In the genomic region with DNA sequence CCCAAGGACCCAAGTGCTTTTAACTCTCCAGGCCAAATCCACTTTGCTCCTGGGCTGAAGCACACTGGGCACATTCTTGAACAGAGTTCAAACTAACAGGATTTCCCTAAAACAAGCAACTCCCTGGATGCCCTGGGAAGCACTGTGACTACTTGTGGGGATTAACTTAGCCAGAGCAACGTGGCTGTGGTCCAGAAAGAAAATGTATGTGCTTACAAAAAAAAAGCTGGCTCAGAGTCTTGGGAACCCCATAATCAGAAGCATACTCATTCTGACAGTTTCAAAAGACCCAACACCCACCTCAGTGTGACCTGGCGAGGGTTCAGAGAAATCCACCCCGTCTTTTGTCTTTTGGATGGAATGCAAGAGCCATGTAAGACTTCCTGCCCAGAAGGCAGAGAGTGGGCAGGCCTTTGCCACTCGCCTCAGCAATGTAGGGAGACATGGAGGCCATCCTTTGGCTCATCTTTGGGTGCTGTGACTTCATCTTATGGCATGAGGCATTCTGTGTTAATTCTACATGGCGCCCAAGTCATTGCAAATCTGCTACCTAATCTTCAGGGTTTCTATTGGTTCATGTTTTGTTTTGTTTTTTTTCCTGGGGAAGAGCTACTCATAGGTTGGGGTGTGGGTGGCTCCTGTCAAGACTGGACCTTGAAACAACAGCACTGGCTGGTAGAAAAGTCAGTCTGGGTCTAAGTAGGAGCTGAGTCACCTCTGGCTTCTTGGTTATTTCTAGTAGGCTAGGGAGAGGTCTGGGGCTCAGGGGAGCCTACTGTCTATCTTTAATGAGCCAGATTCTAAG, we compare ENCODE assay signal across 13 cellular contexts.
DNase-seq lines count a peak whose midpoint lies in the region; ATAC-seq, FAIRE-seq and TF ChIP-seq lines count a peak whose summit lies in the region.
"Had no signal": no experiment of that assay in that cellular context is flagged by ENCODE, and none has a peak within 500 bp of the region (broad histone marks: within the 10 kb centered on the region; RNA-seq: fewer than 3 reads in every experiment).

No MANE protein-coding gene starts in this region.

- H3K36me3 ChIP-seq in keratinocyte (ENCODE audit: control insufficient read depth in 2 of 2, extremely low read depth in 1 of 2, insufficient read depth in 2 of 2, low read length in 2 of 2): no peaks in the 10 kb centered on the region

- ATAC-seq in HG02798 (IDR thresholded peaks at IDR 0.05; ENCODE audit: poor library complexity, unreplicated experiment) (peak; percentile 51), GM21423 (IDR thresholded peaks at IDR 0.05; ENCODE audit: unreplicated experiment) (no peak), HG03025 (IDR thresholded peaks at IDR 0.05; ENCODE audit: low FRiP score, unreplicated experiment) (no peak)
- peak; percentile 79 to 84 for ATAC-seq in activated T-cell treated with anti-CD3 and anti-CD28 coated beads, Interleukin-2, amount 50 U/mL, for 72 hours (replicated peaks in 1 of 2)
- ATAC-seq: sciatic nerve had no signal

- H3K9me3 Mint-ChIP-seq in activated T-cell treated with anti-CD3 and anti-CD28 coated beads, Interleukin-2, amount 50 U/mL, for 72 hours: peaks cover 1 to 14% of the 10 kb centered on the region in 2 donors

- H4K20me1 ChIP-seq in keratinocyte (ENCODE audit: control insufficient read depth, extremely low read depth, insufficient read depth, low read length): no peaks in the 10 kb centered on the region

- H3K9me1 ChIP-seq in keratinocyte (ENCODE audit: control insufficient read depth, extremely low read depth, insufficient read depth, low read length): no peaks in the 10 kb centered on the region

- H2AFZ ChIP-seq in keratinocyte (ENCODE audit: control insufficient read depth, low read length): peak overlapping the region; percentile 12

- no peak overlapping the region for H3K4me3 ChIP-seq in keratinocyte (ENCODE audit: control insufficient read depth in 2 of 3, extremely low read depth in 1 of 3, insufficient read depth in 2 of 3, low read depth in 1 of 3, low read length in 3 of 3)

- peak overlapping the region; percentile 46 for H3K27ac Mint-ChIP-seq in activated T-cell treated with anti-CD3 and anti-CD28 coated beads, Interleukin-2, amount 50 U/mL, for 72 hours
- H3K27ac Mint-ChIP-seq: activated naive CD8-positive, alpha-beta T cell treated with anti-CD3 and anti-CD28 coated beads, Interleukin-2, amount 10 ng/mL, durations not matched to agents 7 days and 5 days; T-helper 1 cell treated with Interleukin-12 subunit alpha and Interleukin-12 subunit beta and Interleukin-4 antibody, amounts not matched to agents 30 μg/mL and 1 μg/mL, for 36 hours had no signal

- peaks cover 15 to 17% of the 10 kb centered on the region in 2 donors for H3K36me3 Mint-ChIP-seq in activated T-cell treated with anti-CD3 and anti-CD28 coated beads, Interleukin-2, amount 50 U/mL, for 72 hours (ENCODE audit: insufficient read depth in 2 of 2)

- no peak for TF ChIP-seq CTCF in keratinocyte (optimal IDR thresholded peaks at IDR 0.05 in 1 of 3, IDR thresholded peaks at IDR 0.05 in 1 of 3, conservative IDR thresholded peaks at IDR 0.05 in 1 of 3; ENCODE audit: extremely low read depth in 1 of 3, insufficient read depth in 2 of 3, low read length in 3 of 3)

- H3K4me1 ChIP-seq in keratinocyte (ENCODE audit: control insufficient read depth, extremely low read depth, insufficient read depth, low read length): peaks cover 24% of the 10 kb centered on the region

- DNase-seq in AG08396 (ENCODE audit: low spot score): peak; percentile 44
- DNase-seq in activated T-cell treated with anti-CD3 and anti-CD28 coated beads, Interleukin-2, amount 50 U/mL, for 72 hours: peak; percentile 56 to 62
- DNase-seq in keratinocyte (ENCODE audit: low read depth, low spot score): no peak
- no peak for DNase-seq in KBM-7
- no peak for DNase-seq in NCI-H146 treated with DMSO at 0.1 percent for 48 hours (lab: John Stamatoyannopoulos, UW; ENCODE audit: unreplicated experiment)
- DNase-seq: activated naive CD8-positive, alpha-beta T cell treated with anti-CD3 and anti-CD28 coated beads, Interleukin-2, amount 10 ng/mL, durations not matched to agents 7 days and 5 days; foreskin melanocyte; NCI-H510A had no signal

- H3K79me2 ChIP-seq in keratinocyte (ENCODE audit: control insufficient read depth, insufficient read depth, low read length): no peaks in the 10 kb centered on the region

- H3K27me3 Mint-ChIP-seq in activated T-cell treated with anti-CD3 and anti-CD28 coated beads, Interleukin-2, amount 50 U/mL, for 72 hours (ENCODE audit: low read depth): no peaks in the 10 kb centered on the region
- H3K27me3 Mint-ChIP-seq: activated naive CD8-positive, alpha-beta T cell treated with anti-CD3 and anti-CD28 coated beads, Interleukin-2, amount 10 ng/mL, durations not matched to agents 7 days and 5 days had no signal

- in situ Hi-C loops in KBM-7 (cut with MboI; ENCODE audit: low pct_unique_long_range_greater_than_20kb, low sequenced_read_pairs): no loop called here

- FAIRE-seq in keratinocyte (lab: Jason Lieb, UNC): peak; percentile 85

- no peaks in the 10 kb centered on the region for H3K27me3 ChIP-seq in keratinocyte (ENCODE audit: control insufficient read depth, extremely low read depth, insufficient read depth, low read length)

- H3K4me1 Mint-ChIP-seq in activated T-cell treated with anti-CD3 and anti-CD28 coated beads, Interleukin-2, amount 50 U/mL, for 72 hours (ENCODE audit: low read depth): peaks cover 51% of the 10 kb centered on the region

- peak overlapping the region; percentile 51 for H3K4me2 ChIP-seq in keratinocyte (ENCODE audit: control insufficient read depth, extremely low read depth, insufficient read depth, low read depth, low read length)

- dilution Hi-C loops in keratinocyte (cut with MboI; ENCODE audit: extremely low pct_ligation_motif_present, low sequenced_read_pairs): no loop called here

- H3K9me3 ChIP-seq in keratinocyte (ENCODE audit: control insufficient read depth, low read depth, low read length): no peaks in the 10 kb centered on the region

- no peak overlapping the region for H3K9ac ChIP-seq in keratinocyte (ENCODE audit: control insufficient read depth, extremely low read depth, insufficient read depth, low read length)

- H3K4me3 Mint-ChIP-seq in activated T-cell treated with anti-CD3 and anti-CD28 coated beads, Interleukin-2, amount 50 U/mL, for 72 hours: peak overlapping the region; percentile 48 to 83
- H3K4me3 Mint-ChIP-seq: activated naive CD8-positive, alpha-beta T cell treated with anti-CD3 and anti-CD28 coated beads, Interleukin-2, amount 10 ng/mL, durations not matched to agents 7 days and 5 days; T-helper 1 cell treated with Interleukin-12 subunit alpha and Interleukin-12 subunit beta and Interleukin-4 antibody, amounts not matched to agents 30 μg/mL and 1 μg/mL, for 36 hours had no signal

- peak overlapping the region; percentile 41 for H3K27ac ChIP-seq in keratinocyte (ENCODE audit: control insufficient read depth, insufficient read depth, low read length)

Comparison
In these comparisons a context has a peak if more than half of its experiments do, and no peak if none do; other contexts are left out.
1. DNase-seq: peak in AG08396 (single experiment) and activated T-cell treated with anti-CD3 and anti-CD28 coated beads, Interleukin-2, amount 50 U/mL, for 72 hours (2 of 2); none in keratinocyte (single experiment), KBM-7 (single experiment) and NCI-H146 treated with DMSO at 0.1 percent for 48 hours (single experiment).
2. ATAC-seq: peak in HG02798 (single experiment) and activated T-cell treated with anti-CD3 and anti-CD28 coated beads, Interleukin-2, amount 50 U/mL, for 72 hours (2 of 2); none in GM21423 (single experiment) and HG03025 (single experiment).